16 cellular contexts compared by ENCODE assay signal in genomic region chr3:7506606-7507180, GRCh38.
"Had no signal": no experiment of that assay in that cellular context is flagged by ENCODE, and none has a peak within 500 bp of the region (broad histone marks: within the 10 kb centered on the region; RNA-seq: fewer than 3 reads in every experiment).

No MANE protein-coding gene starts in this region.

- H3K27me3 Mint-ChIP-seq: activated CD4-positive, alpha-beta T cell treated with anti-CD3 and anti-CD28 coated beads, Interleukin-2, amount 10 ng/mL, durations not matched to agents 7 days and 5 days; activated naive CD8-positive, alpha-beta T cell treated with anti-CD3 and anti-CD28 coated beads for 36 hours; progenitor cell of endocrine pancreas had no signal

- H3K4me3 Mint-ChIP-seq: activated CD4-positive, alpha-beta T cell treated with anti-CD3 and anti-CD28 coated beads, Interleukin-2, amount 10 ng/mL, durations not matched to agents 7 days and 5 days; activated naive CD8-positive, alpha-beta T cell treated with anti-CD3 and anti-CD28 coated beads for 36 hours; endodermal cell; nephron had no signal

- H3K9me3 ChIP-seq: transverse colon had no signal

- H3K4me1 ChIP-seq: right atrium auricular region, transverse colon had no signal

- DNase-seq: activated CD4-positive, alpha-beta T cell treated with anti-CD3 and anti-CD28 coated beads, Interleukin-2, amount 10 ng/mL, durations not matched to agents 7 days and 5 days; activated CD8-positive, alpha-beta memory T cell treated with anti-CD3 and anti-CD28 coated beads for 24 hours; activated naive CD8-positive, alpha-beta T cell treated with anti-CD3 and anti-CD28 coated beads for 36 hours; dorsolateral prefrontal cortex; endodermal cell; kidney; nucleus accumbens; stimulated activated CD4-positive, alpha-beta T cell treated with anti-CD3 and anti-CD28 coated beads, Interleukin-4, amount 100 ng/mL, for 24 hours; stimulated activated CD8-positive, alpha-beta memory T cell treated with anti-CD3 and anti-CD28 coated beads, Interleukin-4, amount 100 ng/mL, for 48 hours; stimulated activated naive CD4-positive, alpha-beta T cell treated with Interleukin-2 at 50 U/mL for 16 hours; substantia nigra; transverse colon had no signal

- H3K4me1 Mint-ChIP-seq: activated CD4-positive, alpha-beta T cell treated with anti-CD3 and anti-CD28 coated beads, Interleukin-2, amount 10 ng/mL, durations not matched to agents 7 days and 5 days; activated naive CD8-positive, alpha-beta T cell treated with anti-CD3 and anti-CD28 coated beads for 36 hours had no signal

- H3K27ac ChIP-seq: dorsolateral prefrontal cortex, transverse colon had no signal

- H3K9me3 Mint-ChIP-seq: activated CD4-positive, alpha-beta T cell treated with anti-CD3 and anti-CD28 coated beads, Interleukin-2, amount 10 ng/mL, durations not matched to agents 7 days and 5 days had no signal

- H3K36me3 ChIP-seq: right atrium auricular region, transverse colon had no signal

- H3K27ac Mint-ChIP-seq: activated CD4-positive, alpha-beta T cell treated with anti-CD3 and anti-CD28 coated beads, Interleukin-2, amount 10 ng/mL, durations not matched to agents 7 days and 5 days; activated naive CD8-positive, alpha-beta T cell treated with anti-CD3 and anti-CD28 coated beads for 36 hours; endodermal cell; progenitor cell of endocrine pancreas had no signal

- ATAC-seq: esophagus mucosa had no signal

- H3K27me3 ChIP-seq: dorsolateral prefrontal cortex, right atrium auricular region, transverse colon had no signal

- H3K4me3 ChIP-seq: dorsolateral prefrontal cortex, right atrium auricular region, transverse colon had no signal

- H3K36me3 Mint-ChIP-seq: activated naive CD8-positive, alpha-beta T cell treated with anti-CD3 and anti-CD28 coated beads for 36 hours had no signal
